8 cellular contexts compared by ENCODE assay signal in the genomic region with DNA sequence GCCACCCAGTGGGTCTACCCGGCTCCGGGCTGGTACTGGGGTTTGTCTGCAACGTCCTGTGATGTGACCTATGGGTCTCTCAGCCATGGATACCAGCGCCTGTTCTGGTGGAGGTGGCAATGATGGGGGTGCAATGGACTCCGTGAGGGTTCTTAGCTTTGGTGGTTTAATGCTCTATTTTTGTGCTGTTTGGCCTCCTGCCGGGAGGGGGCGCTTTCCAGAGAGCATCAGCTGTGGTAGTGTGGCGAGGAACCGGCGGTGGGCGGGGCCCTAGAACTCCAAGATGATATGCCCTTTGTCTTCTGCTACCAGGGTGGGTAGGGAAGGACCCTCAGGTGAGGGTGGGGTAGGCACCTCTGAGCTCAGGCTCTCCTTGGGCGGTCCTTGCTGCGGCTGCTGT.
DNase-seq lines count a peak whose midpoint lies in the region; TF ChIP-seq lines count a peak whose summit lies in the region.
"Not testable (repeated sequence)": the region's sequence is repeated elsewhere in the genome, so short reads cannot be mapped to it uniquely, and the experiment has no call there.

No MANE protein-coding gene starts in this region.

- H3K9ac ChIP-seq in SK-N-SH; mesenchymal stem cell (ENCODE audit: low read length): not testable (repeated sequence)

- TF ChIP-seq RAD21 in SK-N-SH (IDR thresholded peaks at IDR 0.05; ENCODE audit: low read length) = not testable (repeated sequence)

- H3F3A ChIP-seq in PC-9 (ENCODE audit: insufficient read depth, low read depth); SK-N-SH (replicated peaks; ENCODE audit: insufficient read depth): not testable (repeated sequence)

- not testable (repeated sequence) for TF ChIP-seq EP300 in SK-N-SH (IDR thresholded peaks at IDR 0.05; ENCODE audit: borderline replicate concordance in 1 of 2, low read depth in 1 of 2, low read length in 1 of 2)

- not testable (repeated sequence) for H3K27ac ChIP-seq in 22Rv1; C4-2B; PC-9; SK-N-SH (ENCODE audit: low read depth in 2 of 2, low read length in 1 of 2); WERI-Rb-1; mesenchymal stem cell (ENCODE audit: low read length, poor library complexity, severe bottlenecking)

- not testable (repeated sequence) for H4K91ac ChIP-seq in mesenchymal stem cell (ENCODE audit: low read length)

- DNase-seq in Daoy (ENCODE audit: low read depth) (peak; percentile 10), PC-9 (peak; percentile 40 to 80), WERI-Rb-1 (peak; percentile 16)
- not testable (repeated sequence) for DNase-seq in LNCaP clone FGC (ENCODE audit: low read depth); SK-N-SH; mesenchymal stem cell

- H3K4me1 ChIP-seq in PC-9 (replicated peaks; ENCODE audit: insufficient read depth); SK-N-SH (ENCODE audit: control insufficient read depth in 1 of 2, insufficient read depth in 2 of 2, low read depth in 1 of 2, low read length in 1 of 2); mesenchymal stem cell (ENCODE audit: control insufficient read depth, insufficient read depth, low read depth, low read length): not testable (repeated sequence)

- intact Hi-C loops in PC-9 (cut with micrococcal nuclease; ENCODE audit: unreplicated experiment) = not testable (repeated sequence)

- not testable (repeated sequence) for BruUV-seq in PC-9 (replicated peaks; lab: Mats Ljungman, UMichigan)

- not testable (repeated sequence) for H3K36me3 ChIP-seq in PC-9 (ENCODE audit: low read depth); SK-N-SH (replicated peaks in 1 of 2; ENCODE audit: control insufficient read depth in 1 of 2, insufficient read depth in 2 of 2, low read length in 1 of 2); WERI-Rb-1; mesenchymal stem cell (ENCODE audit: control insufficient read depth in 1 of 2, insufficient read depth in 2 of 2, low read depth in 1 of 2, low read length in 2 of 2)

- CTCF ChIA-PET in PC-9 (lab: Charles Lee); SK-N-SH (lab: Yijun Ruan, JAX): not testable (repeated sequence)

- not testable (repeated sequence) for H2BK5ac ChIP-seq in mesenchymal stem cell (ENCODE audit: low read depth, low read length, poor library complexity, severe bottlenecking)

- H3K4me3 ChIP-seq in LNCaP clone FGC (ENCODE audit: low read depth, low read length); WERI-Rb-1 (ENCODE audit: low read depth, low read length); mesenchymal stem cell (ENCODE audit: insufficient read depth in 1 of 2, low read depth in 1 of 2, low read length in 2 of 2): not testable (repeated sequence)
- H3K4me3 ChIP-seq in PC-9 (peak overlapping the region; percentile 25; the same call in 1 of the 2 replicates), SK-N-SH (ENCODE audit: low read depth in 2 of 2, low read length in 1 of 2) (peak overlapping the region in 1 of 2 experiments; percentile 29; a peak in 1 of 4 replicates)

- not testable (repeated sequence) for H2BK12ac ChIP-seq in mesenchymal stem cell (ENCODE audit: low read length in 2 of 2)

- peak overlapping the region; percentile 26 for H2BK15ac ChIP-seq in mesenchymal stem cell (ENCODE audit: low read depth, poor library complexity, severe bottlenecking)

- not testable (repeated sequence) for H2BK120ac ChIP-seq in mesenchymal stem cell (ENCODE audit: low read depth, low read length)

- not testable (repeated sequence) for H3K4me2 ChIP-seq in PC-9; SK-N-SH; mesenchymal stem cell (ENCODE audit: low read length, poor library complexity, severe bottlenecking)

- H3K79me2 ChIP-seq in PC-9 (ENCODE audit: low read depth) = peaks cover 19% of the 10 kb centered on the region
- not testable (repeated sequence) for H3K79me2 ChIP-seq in SK-N-SH (ENCODE audit: insufficient read depth)

- H3K79me1 ChIP-seq in mesenchymal stem cell (replicated peaks; ENCODE audit: low read length, poor library complexity, severe bottlenecking) = not testable (repeated sequence)

- H3K27me3 ChIP-seq in PC-9 (ENCODE audit: insufficient read depth, low read depth); SK-N-SH (ENCODE audit: insufficient read depth); mesenchymal stem cell (ENCODE audit: control insufficient read depth in 1 of 2, insufficient read depth in 1 of 2, low read length in 2 of 2): not testable (repeated sequence)
- peaks cover 65% of the 10 kb centered on the region for H3K27me3 ChIP-seq in WERI-Rb-1 (ENCODE audit: insufficient read depth, low read depth, severe bottlenecking)

- H3K9me2 ChIP-seq in PC-9 (ENCODE audit: insufficient read depth); SK-N-SH: not testable (repeated sequence)

- H3K18ac ChIP-seq in mesenchymal stem cell (ENCODE audit: low read depth in 1 of 2, low read length in 2 of 2) = not testable (repeated sequence)

- H2AK5ac ChIP-seq in mesenchymal stem cell (ENCODE audit: low read length, severe bottlenecking) = not testable (repeated sequence)

- 43% methylated on average over 9 of the region's 13 CpGs for WGBS in SK-N-SH (ENCODE audit: low lambda C conversion rate)
- 97% methylated on average over 5 of the region's 13 CpGs for WGBS in mesenchymal stem cell

- H4K20me1 ChIP-seq in PC-9 (ENCODE audit: insufficient read depth); SK-N-SH (ENCODE audit: insufficient read depth): not testable (repeated sequence)

- not testable (repeated sequence) for H4K8ac ChIP-seq in mesenchymal stem cell (ENCODE audit: low read length)

- H3K4ac ChIP-seq in mesenchymal stem cell (ENCODE audit: low read depth in 1 of 2, low read length in 2 of 2) = not testable (repeated sequence)

- H3K14ac ChIP-seq in mesenchymal stem cell (ENCODE audit: low read length in 2 of 2) = not testable (repeated sequence)

- H3K23ac ChIP-seq in mesenchymal stem cell (ENCODE audit: low read length in 2 of 2) = not testable (repeated sequence)

- POLR2A ChIA-PET in PC-9 (lab: Charles Lee; ENCODE audit: unreplicated experiment) = interaction anchor here (0.6 kb wide), 1 partner anchor 948 kb away, joined by 3 read pairs; the partner anchor contains the start of gene FAT1
- POLR2A ChIA-PET in SK-N-SH (lab: Yijun Ruan, JAX) = not testable (repeated sequence)

- H3K9me3 ChIP-seq in PC-9 (ENCODE audit: insufficient read depth, low read depth); SK-N-SH; WERI-Rb-1 (ENCODE audit: severe bottlenecking); mesenchymal stem cell (ENCODE audit: control insufficient read depth, low read length): not testable (repeated sequence)

- not testable (repeated sequence) for H2AFZ ChIP-seq in PC-9; SK-N-SH (ENCODE audit: low read depth); mesenchymal stem cell (ENCODE audit: low read depth, low read length)

- TF ChIP-seq CTCF in 22Rv1 (IDR thresholded peaks at IDR 0.05) (peak; percentile 44), C4-2B (conservative IDR thresholded peaks at IDR 0.05) (peak; percentile 33), LNCaP clone FGC (IDR thresholded peaks at IDR 0.05; ENCODE audit: control insufficient read depth, extremely low read depth, insufficient read depth) (0 out of 2 replicates have a peak, but pooled peaks have one; percentile 2), PC-9 (conservative IDR thresholded peaks at IDR 0.05) (peak; percentile 63), SK-N-SH (IDR thresholded peaks at IDR 0.05) (peak; percentile 50)
- TF ChIP-seq CTCF in WERI-Rb-1 (IDR thresholded peaks at IDR 0.05; ENCODE audit: low read depth, low read length) = not testable (repeated sequence)
